1 cellular context compared by ENCODE assay signal in the genomic region with DNA sequence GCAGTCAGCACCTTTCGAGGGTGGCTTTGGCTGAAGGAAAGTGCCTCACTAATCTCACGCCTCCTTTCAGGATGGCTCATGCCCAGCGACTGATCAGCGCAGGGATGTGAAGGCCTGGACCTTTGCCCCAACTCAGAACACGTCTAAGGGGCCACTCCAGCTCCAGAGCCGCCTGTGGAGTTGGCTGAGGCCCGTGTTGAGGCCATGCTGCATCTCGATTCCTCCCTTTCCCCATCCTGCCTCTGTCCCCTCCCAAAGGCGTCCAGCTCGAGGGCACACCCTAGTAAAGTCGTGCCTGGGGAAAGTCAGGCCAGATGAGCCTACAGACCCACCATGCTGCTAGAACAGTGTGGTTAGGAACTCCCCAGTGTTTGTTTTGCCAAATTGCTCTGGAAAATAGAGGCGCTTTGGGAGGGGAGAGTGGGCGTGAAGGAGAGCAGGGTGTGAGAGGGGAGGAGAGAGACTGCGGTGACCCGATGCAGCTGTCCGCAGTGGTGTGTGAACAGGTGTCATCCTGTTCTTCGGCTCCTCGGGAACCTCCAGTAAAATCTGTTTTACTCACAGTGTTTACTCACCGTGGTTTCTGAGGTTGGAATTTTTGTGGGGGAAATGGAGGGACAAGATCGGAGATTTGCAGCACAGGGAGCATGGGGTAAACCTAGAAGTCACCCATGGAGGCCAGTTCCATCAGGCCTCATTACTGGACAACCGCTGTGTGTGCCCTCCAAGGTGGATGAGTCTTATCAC.
TF ChIP-seq lines count a peak whose summit lies in the region.

No MANE protein-coding gene starts in this region.

TF ChIP-seq in HepG2, 621 proteins besides CTCF, POLR2A, EP300 and RAD21 (continued from another document):
- TF ChIP-seq CSRNP1 (CRISPR knock-in tag; IDR thresholded peaks at IDR 0.05) (no peak), ZNF430 (CRISPR knock-in tag; IDR thresholded peaks at IDR 0.05) (no peak), ZNF432 (CRISPR knock-in tag; IDR thresholded peaks at IDR 0.05; ENCODE audit: borderline replicate concordance) (no peak), TFDP2 (CRISPR knock-in tag; IDR thresholded peaks at IDR 0.05) (no peak), ATF1 (CRISPR knock-in tag; IDR thresholded peaks at IDR 0.05) (no peak), NFKBIZ (CRISPR knock-in tag; IDR thresholded peaks at IDR 0.05) (no peak), RBFOX2 (IDR thresholded peaks at IDR 0.05; ENCODE audit: low read depth, low read length) (no peak), ZMYM4 (CRISPR knock-in tag; IDR thresholded peaks at IDR 0.05) (no peak)
- TF ChIP-seq, protein P1, sequence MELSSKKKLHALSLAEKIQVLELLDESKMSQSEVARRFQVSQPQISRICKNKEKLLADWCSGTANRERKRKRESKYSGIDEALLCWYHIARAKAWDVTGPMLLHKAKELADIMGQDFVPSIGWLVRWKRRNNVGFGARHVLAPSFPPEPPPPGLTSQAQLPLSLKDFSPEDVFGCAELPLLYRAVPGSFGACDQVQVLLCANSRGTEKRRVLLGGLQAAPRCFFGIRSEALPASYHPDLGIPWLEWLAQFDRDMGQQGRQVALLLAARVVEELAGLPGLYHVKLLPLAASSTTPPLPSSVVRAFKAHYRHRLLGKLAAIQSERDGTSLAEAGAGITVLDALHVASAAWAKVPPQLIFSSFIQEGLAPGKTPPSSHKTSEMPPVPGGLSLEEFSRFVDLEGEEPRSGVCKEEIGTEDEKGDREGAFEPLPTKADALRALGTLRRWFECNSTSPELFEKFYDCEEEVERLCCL (CRISPR knock-in tag; IDR thresholded peaks at IDR 0.05; ENCODE audit: borderline replicate concordance): no peak
